In the genomic region with DNA sequence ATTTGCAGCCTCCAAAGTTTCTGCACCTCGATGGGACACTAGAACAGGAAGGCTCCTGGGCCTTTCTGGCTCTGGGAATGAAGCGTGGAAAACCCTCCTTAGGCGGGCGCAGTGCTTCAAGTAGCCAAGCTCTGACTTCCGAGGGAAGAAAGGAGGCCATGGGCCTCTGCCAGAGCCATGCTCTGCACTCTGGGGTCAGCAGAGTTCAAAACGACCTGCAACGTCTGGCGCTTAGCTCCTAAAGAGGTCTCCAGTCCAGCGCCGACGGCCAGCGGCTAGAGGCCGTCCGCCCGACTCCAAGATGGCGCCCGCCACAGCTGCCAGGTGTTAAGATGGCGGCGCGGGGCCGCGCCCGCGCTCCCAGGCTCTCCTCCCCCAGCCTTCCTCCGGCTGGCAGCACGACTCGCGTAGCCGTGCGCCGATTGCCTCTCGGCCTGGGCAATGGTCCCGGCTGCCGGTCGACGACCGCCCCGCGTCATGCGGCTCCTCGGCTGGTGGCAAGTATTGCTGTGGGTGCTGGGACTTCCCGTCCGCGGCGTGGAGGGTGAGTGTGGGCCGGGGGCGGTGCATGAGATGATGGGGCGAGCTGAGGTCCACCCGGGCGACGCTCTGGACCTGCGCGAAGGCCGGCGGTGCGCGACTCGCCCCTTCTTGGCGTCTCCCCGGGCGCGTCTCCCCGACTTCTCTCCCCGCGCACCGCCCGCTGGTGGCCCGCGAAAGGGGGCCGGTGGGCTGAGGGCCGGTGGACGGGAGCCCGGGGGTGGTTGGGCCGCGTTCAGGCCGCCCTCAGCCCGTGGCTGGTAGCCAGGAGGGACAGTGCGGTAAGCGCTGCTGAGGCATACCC, we compare ENCODE assay signal across 1 cellular context.
TF ChIP-seq lines count a peak whose summit lies in the region.

A gene with protein sequence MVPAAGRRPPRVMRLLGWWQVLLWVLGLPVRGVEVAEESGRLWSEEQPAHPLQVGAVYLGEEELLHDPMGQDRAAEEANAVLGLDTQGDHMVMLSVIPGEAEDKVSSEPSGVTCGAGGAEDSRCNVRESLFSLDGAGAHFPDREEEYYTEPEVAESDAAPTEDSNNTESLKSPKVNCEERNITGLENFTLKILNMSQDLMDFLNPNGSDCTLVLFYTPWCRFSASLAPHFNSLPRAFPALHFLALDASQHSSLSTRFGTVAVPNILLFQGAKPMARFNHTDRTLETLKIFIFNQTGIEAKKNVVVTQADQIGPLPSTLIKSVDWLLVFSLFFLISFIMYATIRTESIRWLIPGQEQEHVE (plus strand): TSS at position 385 of the 844 bp plus-strand sequence. CDS start 57 bp downstream, at position 442.

TF ChIP-seq in HepG2, 621 proteins besides CTCF, POLR2A, EP300 and RAD21 (continued from another document and continues in another):
- TF ChIP-seq, protein P1, sequence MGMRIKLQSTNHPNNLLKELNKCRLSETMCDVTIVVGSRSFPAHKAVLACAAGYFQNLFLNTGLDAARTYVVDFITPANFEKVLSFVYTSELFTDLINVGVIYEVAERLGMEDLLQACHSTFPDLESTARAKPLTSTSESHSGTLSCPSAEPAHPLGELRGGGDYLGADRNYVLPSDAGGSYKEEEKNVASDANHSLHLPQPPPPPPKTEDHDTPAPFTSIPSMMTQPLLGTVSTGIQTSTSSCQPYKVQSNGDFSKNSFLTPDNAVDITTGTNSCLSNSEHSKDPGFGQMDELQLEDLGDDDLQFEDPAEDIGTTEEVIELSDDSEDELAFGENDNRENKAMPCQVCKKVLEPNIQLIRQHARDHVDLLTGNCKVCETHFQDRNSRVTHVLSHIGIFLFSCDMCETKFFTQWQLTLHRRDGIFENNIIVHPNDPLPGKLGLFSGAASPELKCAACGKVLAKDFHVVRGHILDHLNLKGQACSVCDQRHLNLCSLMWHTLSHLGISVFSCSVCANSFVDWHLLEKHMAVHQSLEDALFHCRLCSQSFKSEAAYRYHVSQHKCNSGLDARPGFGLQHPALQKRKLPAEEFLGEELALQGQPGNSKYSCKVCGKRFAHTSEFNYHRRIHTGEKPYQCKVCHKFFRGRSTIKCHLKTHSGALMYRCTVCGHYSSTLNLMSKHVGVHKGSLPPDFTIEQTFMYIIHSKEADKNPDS (CRISPR knock-in tag; IDR thresholded peaks at IDR 0.05), result 0 out of 2 replicates have a peak, but pooled peaks have one; percentile 60
- TF ChIP-seq ZBTB3 (CRISPR knock-in tag; IDR thresholded peaks at IDR 0.05; ENCODE audit: borderline replicate concordance, low read depth) (no peak), ZNF816 (CRISPR knock-in tag; IDR thresholded peaks at IDR 0.05; ENCODE audit: borderline replicate concordance) (peak; percentile 73; the same call in 1 of the 2 replicates), ZFP41 (CRISPR knock-in tag; IDR thresholded peaks at IDR 0.05; ENCODE audit: borderline replicate concordance) (peak; percentile 89), NR2C2 (CRISPR knock-in tag; IDR thresholded peaks at IDR 0.05; ENCODE audit: borderline replicate concordance) (peak; percentile 87), RFXAP (CRISPR knock-in tag; IDR thresholded peaks at IDR 0.05; ENCODE audit: borderline replicate concordance) (peak; percentile 87; the same call in 1 of the 2 replicates), TEAD2 (CRISPR knock-in tag; IDR thresholded peaks at IDR 0.05) (peak; percentile 49; the same call in 1 of the 2 replicates), WIZ (CRISPR knock-in tag; IDR thresholded peaks at IDR 0.05) (peak; percentile 88), ZNF766 (CRISPR knock-in tag; IDR thresholded peaks at IDR 0.05; ENCODE audit: borderline replicate concordance) (peak; percentile 93), ZNF138 (CRISPR knock-in tag; IDR thresholded peaks at IDR 0.05; ENCODE audit: low read depth) (peak; percentile 48; the same call in 1 of the 2 replicates), BRCA1 (CRISPR knock-in tag; IDR thresholded peaks at IDR 0.05) (peak; percentile 87; the same call in 1 of the 2 replicates), MAZ (IDR thresholded peaks at IDR 0.05; ENCODE audit: borderline replicate concordance, low read depth, low read length) (no peak), MAZ (CRISPR knock-in tag; IDR thresholded peaks at IDR 0.05; ENCODE audit: low read depth) (peak; percentile 87), GABPB1 (CRISPR knock-in tag; IDR thresholded peaks at IDR 0.05) (peak; percentile 91), KDM5B (CRISPR knock-in tag; IDR thresholded peaks at IDR 0.05; ENCODE audit: borderline replicate concordance) (peak; percentile 92), ZNF333 (CRISPR knock-in tag; IDR thresholded peaks at IDR 0.05; ENCODE audit: borderline replicate concordance) (peak; percentile 96), ZNF777 (CRISPR knock-in tag; IDR thresholded peaks at IDR 0.05) (peak; percentile 95), ZNF550 (CRISPR knock-in tag; IDR thresholded peaks at IDR 0.05; ENCODE audit: borderline replicate concordance) (no peak), DPF2 (CRISPR knock-in tag; IDR thresholded peaks at IDR 0.05; ENCODE audit: borderline replicate concordance, low read depth) (no peak), SOX13 (IDR thresholded peaks at IDR 0.05) (0 out of 2 replicates have a peak, but pooled peaks have one; percentile 8), SOX13 (CRISPR knock-in tag; conservative IDR thresholded peaks at IDR 0.05 in 1 of 2, IDR thresholded peaks at IDR 0.05 in 1 of 2) (peak in 1 of 2 experiments; percentile 36; a peak in 1 of 4 replicates), ZNF567 (CRISPR knock-in tag; IDR thresholded peaks at IDR 0.05; ENCODE audit: borderline replicate concordance) (no peak), SP1 (IDR thresholded peaks at IDR 0.05) (no peak), SP1 (CRISPR knock-in tag; IDR thresholded peaks at IDR 0.05) (0 out of 2 replicates have a peak, but pooled peaks have one; percentile 20), ZSCAN22 (CRISPR knock-in tag; IDR thresholded peaks at IDR 0.05) (no peak; the same call in 1 of the 2 replicates), ZNF329 (CRISPR knock-in tag; IDR thresholded peaks at IDR 0.05; ENCODE audit: low read depth) (0 out of 2 replicates have a peak, but pooled peaks have one; percentile 58), DMAP1 (CRISPR knock-in tag; IDR thresholded peaks at IDR 0.05) (peak; percentile 90; the same call in 1 of the 2 replicates), PTBP1 (IDR thresholded peaks at IDR 0.05; ENCODE audit: low read depth, low read length, poor library complexity, severe bottlenecking) (peak; percentile 71), DNMT3B (CRISPR knock-in tag; conservative IDR thresholded peaks at IDR 0.05) (no peak; the same call in 1 of the 2 replicates)
- TF ChIP-seq, protein P2, sequence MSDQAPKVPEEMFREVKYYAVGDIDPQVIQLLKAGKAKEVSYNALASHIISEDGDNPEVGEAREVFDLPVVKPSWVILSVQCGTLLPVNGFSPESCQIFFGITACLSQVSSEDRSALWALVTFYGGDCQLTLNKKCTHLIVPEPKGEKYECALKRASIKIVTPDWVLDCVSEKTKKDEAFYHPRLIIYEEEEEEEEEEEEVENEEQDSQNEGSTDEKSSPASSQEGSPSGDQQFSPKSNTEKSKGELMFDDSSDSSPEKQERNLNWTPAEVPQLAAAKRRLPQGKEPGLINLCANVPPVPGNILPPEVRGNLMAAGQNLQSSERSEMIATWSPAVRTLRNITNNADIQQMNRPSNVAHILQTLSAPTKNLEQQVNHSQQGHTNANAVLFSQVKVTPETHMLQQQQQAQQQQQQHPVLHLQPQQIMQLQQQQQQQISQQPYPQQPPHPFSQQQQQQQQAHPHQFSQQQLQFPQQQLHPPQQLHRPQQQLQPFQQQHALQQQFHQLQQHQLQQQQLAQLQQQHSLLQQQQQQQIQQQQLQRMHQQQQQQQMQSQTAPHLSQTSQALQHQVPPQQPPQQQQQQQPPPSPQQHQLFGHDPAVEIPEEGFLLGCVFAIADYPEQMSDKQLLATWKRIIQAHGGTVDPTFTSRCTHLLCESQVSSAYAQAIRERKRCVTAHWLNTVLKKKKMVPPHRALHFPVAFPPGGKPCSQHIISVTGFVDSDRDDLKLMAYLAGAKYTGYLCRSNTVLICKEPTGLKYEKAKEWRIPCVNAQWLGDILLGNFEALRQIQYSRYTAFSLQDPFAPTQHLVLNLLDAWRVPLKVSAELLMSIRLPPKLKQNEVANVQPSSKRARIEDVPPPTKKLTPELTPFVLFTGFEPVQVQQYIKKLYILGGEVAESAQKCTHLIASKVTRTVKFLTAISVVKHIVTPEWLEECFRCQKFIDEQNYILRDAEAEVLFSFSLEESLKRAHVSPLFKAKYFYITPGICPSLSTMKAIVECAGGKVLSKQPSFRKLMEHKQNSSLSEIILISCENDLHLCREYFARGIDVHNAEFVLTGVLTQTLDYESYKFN (CRISPR knock-in tag; conservative IDR thresholded peaks at IDR 0.05), result peak; percentile 57
- TF ChIP-seq, protein P3, sequence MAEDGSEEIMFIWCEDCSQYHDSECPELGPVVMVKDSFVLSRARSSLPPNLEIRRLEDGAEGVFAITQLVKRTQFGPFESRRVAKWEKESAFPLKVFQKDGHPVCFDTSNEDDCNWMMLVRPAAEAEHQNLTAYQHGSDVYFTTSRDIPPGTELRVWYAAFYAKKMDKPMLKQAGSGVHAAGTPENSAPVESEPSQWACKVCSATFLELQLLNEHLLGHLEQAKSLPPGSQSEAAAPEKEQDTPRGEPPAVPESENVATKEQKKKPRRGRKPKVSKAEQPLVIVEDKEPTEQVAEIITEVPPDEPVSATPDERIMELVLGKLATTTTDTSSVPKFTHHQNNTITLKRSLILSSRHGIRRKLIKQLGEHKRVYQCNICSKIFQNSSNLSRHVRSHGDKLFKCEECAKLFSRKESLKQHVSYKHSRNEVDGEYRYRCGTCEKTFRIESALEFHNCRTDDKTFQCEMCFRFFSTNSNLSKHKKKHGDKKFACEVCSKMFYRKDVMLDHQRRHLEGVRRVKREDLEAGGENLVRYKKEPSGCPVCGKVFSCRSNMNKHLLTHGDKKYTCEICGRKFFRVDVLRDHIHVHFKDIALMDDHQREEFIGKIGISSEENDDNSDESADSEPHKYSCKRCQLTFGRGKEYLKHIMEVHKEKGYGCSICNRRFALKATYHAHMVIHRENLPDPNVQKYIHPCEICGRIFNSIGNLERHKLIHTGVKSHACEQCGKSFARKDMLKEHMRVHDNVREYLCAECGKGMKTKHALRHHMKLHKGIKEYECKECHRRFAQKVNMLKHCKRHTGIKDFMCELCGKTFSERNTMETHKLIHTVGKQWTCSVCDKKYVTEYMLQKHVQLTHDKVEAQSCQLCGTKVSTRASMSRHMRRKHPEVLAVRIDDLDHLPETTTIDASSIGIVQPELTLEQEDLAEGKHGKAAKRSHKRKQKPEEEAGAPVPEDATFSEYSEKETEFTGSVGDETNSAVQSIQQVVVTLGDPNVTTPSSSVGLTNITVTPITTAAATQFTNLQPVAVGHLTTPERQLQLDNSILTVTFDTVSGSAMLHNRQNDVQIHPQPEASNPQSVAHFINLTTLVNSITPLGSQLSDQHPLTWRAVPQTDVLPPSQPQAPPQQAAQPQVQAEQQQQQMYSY (CRISPR knock-in tag; IDR thresholded peaks at IDR 0.05), result peak; percentile 54
- TF ChIP-seq, protein P4, sequence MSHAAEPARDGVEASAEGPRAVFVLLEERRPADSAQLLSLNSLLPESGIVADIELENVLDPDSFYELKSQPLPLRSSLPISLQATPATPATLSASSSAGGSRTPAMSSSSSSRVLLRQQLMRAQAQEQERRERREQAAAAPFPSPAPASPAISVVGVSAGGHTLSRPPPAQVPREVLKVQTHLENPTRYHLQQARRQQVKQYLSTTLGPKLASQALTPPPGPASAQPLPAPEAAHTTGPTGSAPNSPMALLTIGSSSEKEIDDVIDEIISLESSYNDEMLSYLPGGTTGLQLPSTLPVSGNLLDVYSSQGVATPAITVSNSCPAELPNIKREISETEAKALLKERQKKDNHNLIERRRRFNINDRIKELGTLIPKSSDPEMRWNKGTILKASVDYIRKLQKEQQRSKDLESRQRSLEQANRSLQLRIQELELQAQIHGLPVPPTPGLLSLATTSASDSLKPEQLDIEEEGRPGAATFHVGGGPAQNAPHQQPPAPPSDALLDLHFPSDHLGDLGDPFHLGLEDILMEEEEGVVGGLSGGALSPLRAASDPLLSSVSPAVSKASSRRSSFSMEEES (CRISPR knock-in tag; IDR thresholded peaks at IDR 0.05), result peak; percentile 68; the same call in 1 of the 2 replicates
- TF ChIP-seq, protein P5, sequence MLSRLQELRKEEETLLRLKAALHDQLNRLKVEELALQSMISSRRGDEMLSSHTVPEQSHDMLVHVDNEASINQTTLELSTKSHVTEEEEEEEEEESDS (CRISPR knock-in tag; IDR thresholded peaks at IDR 0.05; ENCODE audit: borderline replicate concordance), result no peak
- TF ChIP-seq, protein P6, sequence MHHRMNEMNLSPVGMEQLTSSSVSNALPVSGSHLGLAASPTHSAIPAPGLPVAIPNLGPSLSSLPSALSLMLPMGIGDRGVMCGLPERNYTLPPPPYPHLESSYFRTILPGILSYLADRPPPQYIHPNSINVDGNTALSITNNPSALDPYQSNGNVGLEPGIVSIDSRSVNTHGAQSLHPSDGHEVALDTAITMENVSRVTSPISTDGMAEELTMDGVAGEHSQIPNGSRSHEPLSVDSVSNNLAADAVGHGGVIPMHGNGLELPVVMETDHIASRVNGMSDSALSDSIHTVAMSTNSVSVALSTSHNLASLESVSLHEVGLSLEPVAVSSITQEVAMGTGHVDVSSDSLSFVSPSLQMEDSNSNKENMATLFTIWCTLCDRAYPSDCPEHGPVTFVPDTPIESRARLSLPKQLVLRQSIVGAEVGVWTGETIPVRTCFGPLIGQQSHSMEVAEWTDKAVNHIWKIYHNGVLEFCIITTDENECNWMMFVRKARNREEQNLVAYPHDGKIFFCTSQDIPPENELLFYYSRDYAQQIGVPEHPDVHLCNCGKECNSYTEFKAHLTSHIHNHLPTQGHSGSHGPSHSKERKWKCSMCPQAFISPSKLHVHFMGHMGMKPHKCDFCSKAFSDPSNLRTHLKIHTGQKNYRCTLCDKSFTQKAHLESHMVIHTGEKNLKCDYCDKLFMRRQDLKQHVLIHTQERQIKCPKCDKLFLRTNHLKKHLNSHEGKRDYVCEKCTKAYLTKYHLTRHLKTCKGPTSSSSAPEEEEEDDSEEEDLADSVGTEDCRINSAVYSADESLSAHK (CRISPR knock-in tag; IDR thresholded peaks at IDR 0.05; ENCODE audit: borderline replicate concordance), result no peak
- TF ChIP-seq, protein P7, sequence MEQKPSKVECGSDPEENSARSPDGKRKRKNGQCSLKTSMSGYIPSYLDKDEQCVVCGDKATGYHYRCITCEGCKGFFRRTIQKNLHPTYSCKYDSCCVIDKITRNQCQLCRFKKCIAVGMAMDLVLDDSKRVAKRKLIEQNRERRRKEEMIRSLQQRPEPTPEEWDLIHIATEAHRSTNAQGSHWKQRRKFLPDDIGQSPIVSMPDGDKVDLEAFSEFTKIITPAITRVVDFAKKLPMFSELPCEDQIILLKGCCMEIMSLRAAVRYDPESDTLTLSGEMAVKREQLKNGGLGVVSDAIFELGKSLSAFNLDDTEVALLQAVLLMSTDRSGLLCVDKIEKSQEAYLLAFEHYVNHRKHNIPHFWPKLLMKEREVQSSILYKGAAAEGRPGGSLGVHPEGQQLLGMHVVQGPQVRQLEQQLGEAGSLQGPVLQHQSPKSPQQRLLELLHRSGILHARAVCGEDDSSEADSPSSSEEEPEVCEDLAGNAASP (CRISPR knock-in tag; IDR thresholded peaks at IDR 0.05; ENCODE audit: borderline replicate concordance), result peak; percentile 47; the same call in 1 of the 2 replicates
